Comparison of ENCODE assay signal across 22 cellular contexts in the genomic region with DNA sequence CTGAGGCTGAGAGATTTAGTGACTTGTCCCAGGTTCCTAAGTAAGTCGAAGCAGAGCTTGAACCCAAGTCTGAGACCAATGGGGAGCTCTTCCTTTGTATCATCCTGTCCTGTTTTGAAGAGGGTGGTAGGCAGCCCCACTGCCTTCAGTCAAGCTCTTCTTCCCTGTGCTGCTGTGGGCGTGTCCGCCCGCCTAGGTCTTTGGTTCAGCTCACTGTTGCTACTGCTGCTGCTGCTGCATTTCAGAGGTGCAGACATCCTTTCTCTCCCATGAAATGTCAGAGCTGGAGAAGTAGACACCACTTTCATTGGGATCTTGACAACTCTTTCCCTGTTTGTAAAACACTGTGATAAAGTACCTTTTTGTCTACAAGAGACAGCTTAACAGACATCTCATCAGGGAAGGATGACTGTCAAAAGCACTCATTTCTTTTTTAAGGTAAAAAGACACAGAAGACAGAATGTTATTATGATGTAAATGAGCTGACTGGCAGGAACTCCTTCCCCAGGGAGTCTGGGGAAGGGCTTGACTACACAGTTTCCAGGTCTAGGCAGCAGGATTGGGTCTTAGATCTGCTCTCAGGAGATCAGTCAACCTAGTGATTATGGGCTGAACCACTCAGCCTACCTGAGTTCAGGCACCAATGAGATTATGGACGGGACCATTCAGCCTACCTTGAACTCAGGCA.
A peak's percentile ranks its signal among the peaks of the same experiment; 100 is the strongest.
DNase-seq lines count a peak whose midpoint lies in the region; ATAC-seq lines count a peak whose summit lies in the region.
"Had no signal": no experiment of that assay in that cellular context is flagged by ENCODE, and none has a peak within 500 bp of the region (broad histone marks: within the 10 kb centered on the region; RNA-seq: fewer than 3 reads in every experiment).

No MANE protein-coding gene starts in this region.

- no peak overlapping the region for H3K27ac ChIP-seq in iPS-20b (ENCODE audit: low read length)
- H3K27ac ChIP-seq: A549, BLaER1, colonic mucosa, heart left ventricle, spleen, upper lobe of right lung, VCaP had no signal

- H3K9me3 ChIP-seq in T-helper 17 cell (ENCODE audit: control insufficient read depth, low read length, poor library complexity, severe bottlenecking) (no peaks in the 10 kb centered on the region), iPS-20b (ENCODE audit: insufficient read depth, low read depth, low read length) (no peaks in the 10 kb centered on the region)
- H3K9me3 ChIP-seq: A549, BLaER1, colonic mucosa, heart left ventricle, spleen, upper lobe of right lung had no signal

- in situ Hi-C loops in G401 (cut with HindIII; ENCODE audit: low sequenced_read_pairs), result no loop called here

- no peak overlapping the region for H3K4me3 Mint-ChIP-seq in activated naive CD8-positive, alpha-beta T cell
- no peak overlapping the region for H3K4me3 Mint-ChIP-seq in activated naive CD8-positive, alpha-beta T cell treated with anti-CD3 and anti-CD28 coated beads for 36 hours
- H3K4me3 Mint-ChIP-seq in T-helper 17 cell, result no peak overlapping the region
- H3K4me3 Mint-ChIP-seq in activated T-cell treated with anti-CD3 and anti-CD28 coated beads, Interleukin-2, amount 50 U/mL, for 72 hours, result no peak overlapping the region
- H3K4me3 Mint-ChIP-seq: activated CD4-positive, alpha-beta memory T cell treated with anti-CD3 and anti-CD28 coated beads, Interleukin-2, amount 10 ng/mL, durations not matched to agents 7 days and 5 days had no signal

- H3K36me3 Mint-ChIP-seq in activated naive CD8-positive, alpha-beta T cell, result no peaks in the 10 kb centered on the region
- no peaks in the 10 kb centered on the region for H3K36me3 Mint-ChIP-seq in activated naive CD8-positive, alpha-beta T cell treated with anti-CD3 and anti-CD28 coated beads for 36 hours
- H3K36me3 Mint-ChIP-seq in T-helper 17 cell (ENCODE audit: low read depth), result peaks cover 3% of the 10 kb centered on the region
- peaks cover 0 to 1% of the 10 kb centered on the region in 2 donors for H3K36me3 Mint-ChIP-seq in activated T-cell treated with anti-CD3 and anti-CD28 coated beads, Interleukin-2, amount 50 U/mL, for 72 hours (ENCODE audit: insufficient read depth in 2 of 2)
- H3K36me3 Mint-ChIP-seq: activated naive CD4-positive, alpha-beta T cell treated with anti-CD3 and anti-CD28 coated beads, Interleukin-2, amount 50 U/mL, for 72 hours; IgD-negative memory B cell had no signal

- H3K4me1 ChIP-seq in iPS-20b (ENCODE audit: insufficient read depth, low read length), result peaks cover 19% of the 10 kb centered on the region; the same call in 1 of the 2 replicates
- H3K4me1 ChIP-seq: A549, colonic mucosa, spleen, upper lobe of right lung had no signal

- no peaks in the 10 kb centered on the region for H3K36me3 ChIP-seq in iPS-20b (ENCODE audit: insufficient read depth, low read depth, low read length)
- H3K36me3 ChIP-seq: BLaER1, colonic mucosa, heart left ventricle, spleen, upper lobe of right lung had no signal

- peak overlapping the region; percentile 18; the same call in 1 of the 2 replicates for H3K4me3 ChIP-seq in iPS-20b (ENCODE audit: low read length)
- H3K4me3 ChIP-seq: A549, BLaER1, colonic mucosa, heart left ventricle, spleen, upper lobe of right lung had no signal

- no peaks in the 10 kb centered on the region for H3K9me3 Mint-ChIP-seq in activated naive CD8-positive, alpha-beta T cell (ENCODE audit: low read depth)
- H3K9me3 Mint-ChIP-seq in activated naive CD8-positive, alpha-beta T cell treated with anti-CD3 and anti-CD28 coated beads for 36 hours, result peaks cover 1% of the 10 kb centered on the region
- no peaks in the 10 kb centered on the region for H3K9me3 Mint-ChIP-seq in activated T-cell treated with anti-CD3 and anti-CD28 coated beads, Interleukin-2, amount 50 U/mL, for 72 hours
- H3K9me3 Mint-ChIP-seq: activated CD4-positive, alpha-beta memory T cell treated with anti-CD3 and anti-CD28 coated beads, Interleukin-2, amount 10 ng/mL, durations not matched to agents 7 days and 5 days; activated naive CD4-positive, alpha-beta T cell treated with anti-CD3 and anti-CD28 coated beads, Interleukin-2, amount 50 U/mL, for 72 hours; IgD-negative memory B cell had no signal

- no peaks in the 10 kb centered on the region for H3K27me3 ChIP-seq in iPS-20b (ENCODE audit: insufficient read depth, low read length)
- H3K27me3 ChIP-seq: BLaER1, colonic mucosa, heart left ventricle, spleen, upper lobe of right lung had no signal

- ATAC-seq in T-helper 17 cell, result no peak
- no peak for ATAC-seq in activated T-cell treated with anti-CD3 and anti-CD28 coated beads, Interleukin-2, amount 50 U/mL, for 72 hours (replicated peaks in 1 of 2)
- ATAC-seq: A549; activated naive CD4-positive, alpha-beta T cell treated with anti-CD3 and anti-CD28 coated beads, Interleukin-2, amount 50 U/mL, for 72 hours; heart left ventricle; left cardiac atrium; upper lobe of right lung had no signal

- H3K4me1 Mint-ChIP-seq in activated naive CD8-positive, alpha-beta T cell (ENCODE audit: low read depth), result peaks cover 18% of the 10 kb centered on the region
- H3K4me1 Mint-ChIP-seq in activated naive CD8-positive, alpha-beta T cell treated with anti-CD3 and anti-CD28 coated beads for 36 hours, result peaks cover 8% of the 10 kb centered on the region
- H3K4me1 Mint-ChIP-seq in T-helper 17 cell, result peaks cover 21% of the 10 kb centered on the region
- peaks cover 10% of the 10 kb centered on the region for H3K4me1 Mint-ChIP-seq in activated T-cell treated with anti-CD3 and anti-CD28 coated beads, Interleukin-2, amount 50 U/mL, for 72 hours (ENCODE audit: low read depth)

- DNase-seq in activated naive CD8-positive, alpha-beta T cell treated with anti-CD3 and anti-CD28 coated beads for 36 hours, result no peak
- no peak for DNase-seq in T-helper 17 cell
- DNase-seq in central memory CD4-positive, alpha-beta T cell, result no peak
- DNase-seq in NCI-H82 treated with DMSO at 0.1 percent for 48 hours (lab: John Stamatoyannopoulos, UW; ENCODE audit: unreplicated experiment), result no peak
- DNase-seq in activated T-cell treated with anti-CD3 and anti-CD28 coated beads, Interleukin-2, amount 50 U/mL, for 72 hours, result no peak
- no peak for DNase-seq in G401 (ENCODE audit: low spot score)
- DNase-seq: activated CD4-positive, alpha-beta memory T cell treated with anti-CD3 and anti-CD28 coated beads, Interleukin-2, amount 10 ng/mL, durations not matched to agents 7 days and 5 days; activated T-cell treated with anti-CD3 and anti-CD28 coated beads, Interleukin-2, amount 50 U/mL, for 1 hour; colonic mucosa; heart left ventricle; left cardiac atrium; NCI-H446 treated with DMSO at 0.1 percent for 48 hours; spleen; stimulated activated CD4-positive, alpha-beta T cell treated with anti-CD3 and anti-CD28 coated beads, Interleukin-4, amount 100 ng/mL, for 4 hours; upper lobe of right lung had no signal

- H3K9ac ChIP-seq in iPS-20b (ENCODE audit: low read depth, low read length), result peak overlapping the region; percentile 10; the same call in 1 of the 2 replicates
- H3K9ac ChIP-seq: BLaER1 had no signal

- no peaks in the 10 kb centered on the region for H3K27me3 Mint-ChIP-seq in activated naive CD8-positive, alpha-beta T cell
- peaks cover 6% of the 10 kb centered on the region for H3K27me3 Mint-ChIP-seq in activated naive CD8-positive, alpha-beta T cell treated with anti-CD3 and anti-CD28 coated beads for 36 hours
- no peaks in the 10 kb centered on the region for H3K27me3 Mint-ChIP-seq in T-helper 17 cell
- H3K27me3 Mint-ChIP-seq in activated T-cell treated with anti-CD3 and anti-CD28 coated beads, Interleukin-2, amount 50 U/mL, for 72 hours (ENCODE audit: low read depth), result no peaks in the 10 kb centered on the region

- H3K27ac Mint-ChIP-seq in activated naive CD8-positive, alpha-beta T cell, result peak overlapping the region; percentile 41
- H3K27ac Mint-ChIP-seq in activated naive CD8-positive, alpha-beta T cell treated with anti-CD3 and anti-CD28 coated beads for 36 hours, result no peak overlapping the region
- peak overlapping the region; percentile 91 for H3K27ac Mint-ChIP-seq in T-helper 17 cell
- H3K27ac Mint-ChIP-seq in activated T-cell treated with anti-CD3 and anti-CD28 coated beads, Interleukin-2, amount 50 U/mL, for 72 hours, result no peak overlapping the region
- H3K27ac Mint-ChIP-seq: activated CD4-positive, alpha-beta memory T cell treated with anti-CD3 and anti-CD28 coated beads, Interleukin-2, amount 10 ng/mL, durations not matched to agents 7 days and 5 days; IgD-negative memory B cell had no signal

Comparison
In these comparisons a context has a peak if more than half of its experiments do, and no peak if none do; other contexts are left out.
1. H3K27ac Mint-ChIP-seq: peak in activated naive CD8-positive, alpha-beta T cell (single experiment) and T-helper 17 cell (single experiment); none in activated naive CD8-positive, alpha-beta T cell treated with anti-CD3 and anti-CD28 coated beads for 36 hours (single experiment) and activated T-cell treated with anti-CD3 and anti-CD28 coated beads, Interleukin-2, amount 50 U/mL, for 72 hours (single experiment).